In the genomic region with DNA sequence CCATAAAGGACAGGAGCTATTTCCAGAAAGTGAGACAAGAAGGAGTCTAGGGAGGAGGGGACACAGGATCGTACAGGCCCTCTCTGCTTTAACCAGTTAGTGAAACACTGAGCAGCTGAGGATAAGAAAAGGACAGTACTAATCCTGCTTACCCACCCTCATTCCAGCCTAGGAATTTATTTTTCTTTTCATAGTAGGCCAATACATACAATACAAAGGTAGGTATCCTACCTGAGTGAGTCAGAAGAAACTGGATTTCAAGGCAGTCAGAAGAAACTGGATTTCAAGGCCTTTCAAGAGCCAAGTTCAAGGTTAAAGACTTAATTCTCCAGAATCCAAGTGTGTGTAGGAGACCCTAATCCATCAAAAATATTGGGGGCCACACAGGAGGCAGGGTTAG, we compare ENCODE assay signal across 31 cellular contexts.
"Had no signal": no experiment of that assay in that cellular context is flagged by ENCODE, and none has a peak within 500 bp of the region (broad histone marks: within the 10 kb centered on the region; RNA-seq: fewer than 3 reads in every experiment).

No MANE protein-coding gene starts in this region.

- H3K36me3 ChIP-seq: adrenal gland, breast epithelium, MG63, Peyer's patch, WERI-Rb-1 had no signal

- ATAC-seq: activated CD8-positive, alpha-beta memory T cell treated with anti-CD3 and anti-CD28 coated beads, Interleukin-2, amount 10 ng/mL, durations not matched to agents 7 days and 5 days; activated naive CD4-positive, alpha-beta T cell treated with anti-CD3 and anti-CD28 coated beads, Interleukin-2, amount 50 U/mL, for 72 hours; body of pancreas; Right ventricle myocardium inferior had no signal

- H3K4me1 ChIP-seq: adrenal gland, body of pancreas, breast epithelium, Peyer's patch had no signal

- H3K9me3 ChIP-seq: adrenal gland, body of pancreas, breast epithelium, MG63, Peyer's patch had no signal

- H3K4me3 Mint-ChIP-seq: activated CD4-positive, alpha-beta memory T cell treated with anti-CD3 and anti-CD28 coated beads, Interleukin-2, amount 10 ng/mL, durations not matched to agents 7 days and 5 days; activated CD8-positive, alpha-beta memory T cell treated with anti-CD3 and anti-CD28 coated beads, Interleukin-2, amount 10 ng/mL, durations not matched to agents 7 days and 5 days had no signal

- H3K27ac ChIP-seq: adrenal gland, body of pancreas, breast epithelium, Peyer's patch, WERI-Rb-1 had no signal

- DNase-seq: activated CD4-positive, alpha-beta memory T cell treated with anti-CD3 and anti-CD28 coated beads, Interleukin-2, amount 10 ng/mL, durations not matched to agents 7 days and 5 days; activated CD4-positive, alpha-beta T cell treated with anti-CD3 and anti-CD28 coated beads for 1 hour; activated CD4-positive, alpha-beta T cell treated with anti-CD3 and anti-CD28 coated beads for 48 hours; activated CD4-positive, CD25-positive, alpha-beta regulatory T cell; activated CD8-positive, alpha-beta memory T cell treated with anti-CD3 and anti-CD28 coated beads for 24 hours; activated CD8-positive, alpha-beta memory T cell treated with anti-CD3 and anti-CD28 coated beads, Interleukin-2, amount 10 ng/mL, durations not matched to agents 7 days and 5 days; activated CD8-positive, alpha-beta memory T cell treated with anti-CD3 and anti-CD28 coated beads, Interleukin-2, amount 50 U/mL, for 48 hours; activated effector memory CD4-positive, alpha-beta T cell treated with anti-CD3 and anti-CD28 coated beads, Interleukin-2, amount 50 U/mL, for 16 hours; activated naive CD4-positive, alpha-beta T cell; activated T-cell treated with anti-CD3 and anti-CD28 coated beads, Interleukin-2, amount 50 U/mL, for 48 hours; adrenal gland; body of pancreas; caudate nucleus; Karpas-422; KBM-7; NCI-H1048; NCI-H1105 treated with DMSO at 0.1 percent for 48 hours; NCI-H1436 treated with DMSO at 0.1 percent for 48 hours; NCI-H1694 treated with DMSO at 0.1 percent for 48 hours; NCI-H2029; NCI-H345; NCI-H524 treated with DMSO at 0.1 percent for 48 hours; Peyer's patch; RPMI8226; SIG-M5; WERI-Rb-1 had no signal

- H3K27me3 Mint-ChIP-seq: activated CD4-positive, alpha-beta memory T cell treated with anti-CD3 and anti-CD28 coated beads, Interleukin-2, amount 10 ng/mL, durations not matched to agents 7 days and 5 days; activated CD8-positive, alpha-beta memory T cell treated with anti-CD3 and anti-CD28 coated beads, Interleukin-2, amount 10 ng/mL, durations not matched to agents 7 days and 5 days had no signal

- H3K27me3 ChIP-seq: adrenal gland, body of pancreas, breast epithelium, MG63, Peyer's patch had no signal

- FAIRE-seq: astrocyte had no signal

- H3K27ac Mint-ChIP-seq: activated CD4-positive, alpha-beta memory T cell treated with anti-CD3 and anti-CD28 coated beads, Interleukin-2, amount 10 ng/mL, durations not matched to agents 7 days and 5 days; activated CD8-positive, alpha-beta memory T cell treated with anti-CD3 and anti-CD28 coated beads, Interleukin-2, amount 10 ng/mL, durations not matched to agents 7 days and 5 days; activated naive CD4-positive, alpha-beta T cell treated with anti-CD3 and anti-CD28 coated beads, Interleukin-2, amount 50 U/mL, for 72 hours had no signal

- H3K9me3 Mint-ChIP-seq: activated CD4-positive, alpha-beta memory T cell treated with anti-CD3 and anti-CD28 coated beads, Interleukin-2, amount 10 ng/mL, durations not matched to agents 7 days and 5 days had no signal

- H3K36me3 Mint-ChIP-seq: activated naive CD4-positive, alpha-beta T cell treated with anti-CD3 and anti-CD28 coated beads, Interleukin-2, amount 50 U/mL, for 72 hours had no signal

- H3K4me3 ChIP-seq: adrenal gland, body of pancreas, breast epithelium, MG63, Peyer's patch had no signal
